Comparison of ENCODE assay signal across 12 cellular contexts in genomic region chr1:155263067-155263466, GRCh38. TPM values are rescaled to one million over a fixed set of nuclear protein-coding genes. Genes with fewer than 3 reads are reported as not detected.
DNase-seq lines count a peak whose midpoint lies in the region; ATAC-seq and TF ChIP-seq lines count a peak whose summit lies in the region.
"Had no signal": no experiment of that assay in that cellular context is flagged by ENCODE, and none has a peak within 500 bp of the region (broad histone marks: within the 10 kb centered on the region; RNA-seq: fewer than 3 reads in every experiment).

No MANE protein-coding gene starts in this region.

- ATAC-seq in activated B cell treated with CpG ODN at 0.5 μM for 24 hours (ENCODE audit: low read depth), result no peak
- ATAC-seq in activated CD4-positive, CD25-positive, alpha-beta regulatory T cell treated with anti-CD3 and anti-CD28 coated beads, Interleukin-2, amount 50 U/mL, for 24 hours, result no peak

- H3K27me3 ChIP-seq in tibial artery, result no peaks in the 10 kb centered on the region
- H3K27me3 ChIP-seq: BLaER1 had no signal

- H3K27ac ChIP-seq in tibial artery, result peak overlapping the region; percentile 83 to 91

- peaks cover 0 to 25% (median 22%) of the 10 kb centered on the region in 4 donors for H3K4me1 ChIP-seq in tibial artery

- H3K4me3 ChIP-seq in tibial artery, result no peak overlapping the region

- intact Hi-C loops in activated B cell treated with CpG ODN at 0.5 μM for 24 hours (cut with micrococcal nuclease) (loop anchor here (5.0 kb wide), 1 partner anchor 56 kb away; the partner anchor contains the start of genes MTX1 and THBS3), tibial artery (cut with DNase I; ENCODE audit: low total_unique reads) (no loop called here)

- peaks cover 36% of the 10 kb centered on the region for H3K4me1 Mint-ChIP-seq in activated naive CD4-positive, alpha-beta T cell treated with anti-CD3 and anti-CD28 coated beads, Interleukin-2, amount 50 U/mL, for 24 hours
- H3K4me1 Mint-ChIP-seq in activated B cell treated with CpG ODN at 0.5 μM for 24 hours (peaks cover 33% of the 10 kb centered on the region), immature natural killer cell (peaks cover 30 to 39% of the 10 kb centered on the region in 2 donors)

- DNase-seq in activated naive CD4-positive, alpha-beta T cell treated with Interleukin-2 at 50 U/mL for 16 hours, result no peak
- DNase-seq in activated B cell treated with CpG ODN at 0.5 μM for 24 hours (no peak), immature natural killer cell (no peak), tibial artery (no peak), COLO668 (lab: John Stamatoyannopoulos, UW; ENCODE audit: unreplicated experiment) (no peak), GF-D8 (lab: John Stamatoyannopoulos, UW) (no peak)
- DNase-seq: NCI-H2081 treated with DMSO at 0.1 percent for 48 hours had no signal

- peaks cover 42 to 76% (median 64%) of the 10 kb centered on the region in 3 donors for H3K36me3 ChIP-seq in tibial artery

- POLR2A ChIA-PET in activated B cell treated with CpG ODN at 0.5 μM for 24 hours (lab: Charles Lee), result interaction anchor here (5.8 kb wide), 1 partner anchor 10 kb away, joined by 52 read pairs; the partner anchor contains the start of gene CLK2

- no peaks in the 10 kb centered on the region for H3K27me3 Mint-ChIP-seq in activated naive CD4-positive, alpha-beta T cell treated with anti-CD3 and anti-CD28 coated beads, Interleukin-2, amount 50 U/mL, for 24 hours
- no peaks in the 10 kb centered on the region for H3K27me3 Mint-ChIP-seq in activated B cell treated with CpG ODN at 0.5 μM for 24 hours
- peaks cover 0 to 5% (median 4%) of the 10 kb centered on the region in 3 donors for H3K27me3 Mint-ChIP-seq in immature natural killer cell (ENCODE audit: low read depth in 3 of 3)

- no peaks in the 10 kb centered on the region for H3K9me3 Mint-ChIP-seq in activated naive CD4-positive, alpha-beta T cell treated with anti-CD3 and anti-CD28 coated beads, Interleukin-2, amount 50 U/mL, for 24 hours
- H3K9me3 Mint-ChIP-seq in activated B cell treated with CpG ODN at 0.5 μM for 24 hours (no peaks in the 10 kb centered on the region), immature natural killer cell (no peaks in the 10 kb centered on the region)

- H3K9me3 ChIP-seq in tibial artery, result no peaks in the 10 kb centered on the region
- H3K9me3 ChIP-seq: BLaER1 had no signal

- peaks cover 25% of the 10 kb centered on the region for H3K36me3 Mint-ChIP-seq in activated naive CD4-positive, alpha-beta T cell treated with anti-CD3 and anti-CD28 coated beads, Interleukin-2, amount 50 U/mL, for 24 hours
- H3K36me3 Mint-ChIP-seq in activated B cell treated with CpG ODN at 0.5 μM for 24 hours (ENCODE audit: low read depth) (peaks cover 88% of the 10 kb centered on the region), immature natural killer cell (peaks cover 10 to 32% (median 25%) of the 10 kb centered on the region in 3 donors)

- H3K4me3 Mint-ChIP-seq in activated naive CD4-positive, alpha-beta T cell treated with anti-CD3 and anti-CD28 coated beads, Interleukin-2, amount 50 U/mL, for 24 hours, result peak overlapping the region; percentile 99
- H3K4me3 Mint-ChIP-seq in activated B cell treated with CpG ODN at 0.5 μM for 24 hours (peak overlapping the region; percentile 98), immature natural killer cell (peak overlapping the region; percentile 41 to 100 (median 95))

- TF ChIP-seq CTCF in activated B cell treated with CpG ODN at 0.5 μM for 24 hours (IDR thresholded peaks at IDR 0.05) (no peak), tibial artery (IDR thresholded peaks at IDR 0.05) (no peak)

- CTCF ChIA-PET in activated B cell treated with CpG ODN at 0.5 μM for 24 hours (lab: Charles Lee), result interaction anchor here (0.8 kb wide), 1 partner anchor 10 kb away, joined by 3 read pairs; the partner anchor contains the start of gene CLK2

- H3K27ac Mint-ChIP-seq in activated naive CD4-positive, alpha-beta T cell treated with anti-CD3 and anti-CD28 coated beads, Interleukin-2, amount 50 U/mL, for 24 hours, result peak overlapping the region; percentile 95
- H3K27ac Mint-ChIP-seq in activated B cell treated with CpG ODN at 0.5 μM for 24 hours (peak overlapping the region; percentile 92), immature natural killer cell (peak overlapping the region; percentile 83 to 96 (median 90))

RNA-seq across cellular contexts. Expression of gene SCAMP3, which starts 0.9 kb away (rescaled TPM):
- total RNA-seq in activated B cell treated with CpG ODN at 0.5 μM for 24 hours, result 71.8 and 78.6 TPM in 2 replicates
- polyA plus RNA-seq in immature natural killer cell, result 100 to 1,000 TPM; 101 to 182 (median 140) TPM

RNA-seq across cellular contexts. Expression of gene ENTREP3, which starts 7.8 kb away (rescaled TPM):
- 13.7 and 14.8 TPM in 2 replicates for total RNA-seq in activated B cell treated with CpG ODN at 0.5 μM for 24 hours
- 1 to 10 TPM in 1 of 3 donors, under 1 TPM in 2; 0.64 to 1.3 (median 0.79) TPM for polyA plus RNA-seq in immature natural killer cell

RNA-seq across cellular contexts. Expression of gene CLK2, which starts 10.2 kb away (rescaled TPM):
- total RNA-seq in activated B cell treated with CpG ODN at 0.5 μM for 24 hours, result 109 and 112 TPM in 2 replicates
- 10 to 100 TPM in 1 of 3 donors, 1 to 10 TPM in 2; 5.8 to 15.6 (median 6.2) TPM for polyA plus RNA-seq in immature natural killer cell

RNA-seq across cellular contexts. Expression of gene HCN3, which starts 14.2 kb away (rescaled TPM):
- 2.7 TPM in 2 replicates for total RNA-seq in activated B cell treated with CpG ODN at 0.5 μM for 24 hours
- under 1 TPM in 1 of 3 donors, not detected in 2; 0.52 TPM for polyA plus RNA-seq in immature natural killer cell

RNA-seq across cellular contexts. Expression of gene PKLR, which starts 38.2 kb away (rescaled TPM):
- 0.18 TPM in 1 of 2 replicates, not detected in the other for total RNA-seq in activated B cell treated with CpG ODN at 0.5 μM for 24 hours
- polyA plus RNA-seq in immature natural killer cell, result not detected
- total RNA-seq: glomerular endothelial cell, skeletal muscle tissue had no signal
